In the genomic region with DNA sequence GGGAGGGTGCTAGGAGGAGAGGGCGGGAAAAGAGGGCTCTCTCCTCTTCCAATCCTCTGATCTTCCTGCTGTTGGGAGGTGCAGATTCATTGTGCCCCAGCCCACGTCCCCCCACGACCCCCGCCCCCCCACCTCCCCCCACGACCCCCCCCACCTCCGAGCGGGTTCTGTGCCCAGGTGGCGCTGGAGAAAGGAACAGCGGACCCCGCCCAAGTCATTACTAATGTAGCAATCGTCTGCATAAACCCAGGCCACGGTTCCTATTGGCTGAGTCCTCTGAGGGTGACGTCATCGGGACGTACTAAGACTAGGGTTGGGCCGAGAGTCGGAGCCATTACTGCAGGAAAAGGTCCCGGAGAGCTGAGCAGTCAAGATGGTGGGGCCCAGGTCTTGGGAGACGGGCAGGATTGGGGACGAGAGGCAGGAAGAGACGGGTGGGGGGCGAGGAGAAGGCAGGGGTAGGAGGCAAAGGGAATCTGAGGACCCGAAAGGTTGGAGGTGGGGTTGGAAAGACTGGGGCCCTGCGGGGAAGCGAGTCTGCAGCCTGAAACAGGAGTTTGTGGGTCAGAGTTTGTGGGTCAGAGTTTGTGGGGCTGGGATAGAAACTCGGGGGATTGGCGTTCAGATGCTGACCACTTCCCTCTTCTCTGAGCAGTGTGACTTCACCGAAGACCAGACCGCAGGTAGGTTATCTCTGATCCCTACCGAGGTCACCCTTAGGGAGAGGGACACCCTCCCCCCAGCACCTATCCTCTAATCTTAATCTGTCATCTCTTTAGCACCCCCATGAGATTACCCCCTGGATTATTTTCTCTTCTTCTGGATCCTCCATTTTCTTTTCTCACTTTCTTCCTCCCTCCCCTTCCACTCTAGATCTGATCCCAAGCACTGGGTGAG, we compare ENCODE assay signal across 8 cellular contexts. TPM values are rescaled to one million over a fixed set of nuclear protein-coding genes. Genes with fewer than 3 reads are reported as not detected.
DNase-seq lines count a peak whose midpoint lies in the region; ATAC-seq and TF ChIP-seq lines count a peak whose summit lies in the region.

MYL6 (plus strand) TSS at position 331 of the 897 bp plus-strand sequence; CDS start at position 374, 43 bp downstream.

- no peaks in the 10 kb centered on the region for H3K27me3 Mint-ChIP-seq in chondrocyte (ENCODE audit: low read depth)

- peaks cover 35% of the 10 kb centered on the region for H3K36me3 Mint-ChIP-seq in chondrocyte (ENCODE audit: low read depth)

- peak within 1 kb of the TSS; percentile 94 for H3K4me3 Mint-ChIP-seq in chondrocyte (ENCODE audit: unreplicated experiment)

- no peaks in the 10 kb centered on the region for H3K9me3 Mint-ChIP-seq in chondrocyte (ENCODE audit: low read depth)

- peak within 1 kb of the TSS; percentile 99 for H3K27ac Mint-ChIP-seq in chondrocyte (ENCODE audit: unreplicated experiment)

- H3K4me1 Mint-ChIP-seq in chondrocyte (ENCODE audit: low read depth) = peaks cover 45% of the 10 kb centered on the region

- no peak for TF ChIP-seq CTCF in AG10803 (conservative IDR thresholded peaks at IDR 0.05; ENCODE audit: low read length)
- TF ChIP-seq CTCF in chondrocyte (IDR thresholded peaks at IDR 0.05) = no peak

- peak; percentile 99 for TF ChIP-seq POLR2A in GM19099 (IDR thresholded peaks at IDR 0.05; ENCODE audit: extremely low read depth, insufficient read length, low read depth)

- peak; percentile 84 for ATAC-seq in HG03439 (IDR thresholded peaks at IDR 0.05; ENCODE audit: unreplicated experiment)

- DNase-seq in AG10803 (ENCODE audit: low read depth) = peak; percentile 98
- DNase-seq in NCI-H510A (lab: John Stamatoyannopoulos, UW) = peak; percentile 97
- peak; percentile 86 to 88 for DNase-seq in activated CD4-positive, alpha-beta T cell treated with anti-CD3 and anti-CD28 coated beads for 24 hours (ENCODE audit: low read depth in 2 of 2)
- peak; percentile 96 for DNase-seq in chondrocyte (ENCODE audit: low spot score)
- peak; percentile 93 for DNase-seq in kidney glomerular epithelial cell (lab: John Stamatoyannopoulos, UW)
- peak; percentile 65 to 85 for DNase-seq in stimulated activated CD4-positive, alpha-beta T cell treated with anti-CD3 and anti-CD28 coated beads, Interleukin-1b, Interleukin-23, amount 100 ng/mL, for 1 hour (ENCODE audit: low read depth in 2 of 2)

- peak within 1 kb of the TSS; percentile 100 for H3K4me3 ChIP-seq in AG10803 (ENCODE audit: low read length)

RNA-seq across cellular contexts. Expression of gene MYL6, which starts in this region (rescaled TPM):
- 1,367 to 2,282 TPM (median 2,236 TPM) in 3 replicates for total RNA-seq in chondrocyte

Comparison
In these comparisons a context has a peak if more than half of its experiments do, and no peak if none do; other contexts are left out.
1. Peak in every context shown above with its lines: DNase-seq, ATAC-seq and H3K4me3 ChIP-seq.